21 cellular contexts compared by ENCODE assay signal in the genomic region with DNA sequence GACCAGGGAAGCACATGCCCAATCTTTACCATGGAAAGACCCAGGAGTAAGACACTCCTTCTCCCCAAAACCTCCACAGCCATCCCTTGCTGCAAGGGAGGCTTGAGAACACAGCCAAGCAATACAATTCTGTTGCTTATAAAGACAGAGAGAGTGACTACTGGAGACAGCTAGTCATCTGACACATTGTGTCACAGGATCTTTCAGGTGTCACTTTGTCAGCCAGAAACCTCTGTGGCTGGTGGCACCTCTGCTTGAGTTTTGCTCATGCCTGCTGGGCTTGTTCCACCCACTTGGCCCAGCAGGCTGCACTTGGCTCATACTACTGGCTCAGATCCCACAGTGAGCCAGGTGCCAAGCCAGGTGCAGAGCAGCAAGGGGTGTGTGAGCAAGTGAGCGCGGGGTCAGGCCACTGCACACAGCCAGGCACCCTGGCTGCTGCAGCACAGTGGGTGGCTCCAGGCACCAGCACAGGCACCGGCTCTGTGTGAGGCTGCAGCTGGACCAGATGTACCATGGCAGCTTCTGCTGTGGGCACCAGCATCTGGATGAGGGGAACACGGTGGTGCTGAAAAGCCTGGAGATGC. TPM values are rescaled to one million over a fixed set of nuclear protein-coding genes. Genes with fewer than 3 reads are reported as not detected.
"Had no signal": no experiment of that assay in that cellular context is flagged by ENCODE, and none has a peak within 500 bp of the region (broad histone marks: within the 10 kb centered on the region; RNA-seq: fewer than 3 reads in every experiment).

No MANE protein-coding gene starts in this region.

- DNase-seq: activated B cell treated with CpG ODN at 0.5 μM for 24 hours; activated CD4-positive, alpha-beta memory T cell treated with anti-CD3 and anti-CD28 coated beads, Interleukin-2, amount 10 ng/mL, durations not matched to agents 7 days and 5 days; activated CD4-positive, alpha-beta T cell treated with anti-CD3 and anti-CD28 coated beads, Interleukin-2, amount 50 U/mL, for 1 hour; activated gamma-delta T cell treated with Interleukin-2 at 50 U/mL for 16 hours; activated naive CD4-positive, alpha-beta T cell treated with anti-CD3 and anti-CD28 coated beads, Interleukin-2, amount 10 ng/mL, durations not matched to agents 7 days and 5 days; activated naive CD8-positive, alpha-beta T cell treated with anti-CD3 and anti-CD28 coated beads for 36 hours; cerebellar nuclear complex; Kasumi-1; KBM-7; NCI-H1048; NCI-H1930; NCI-H510A treated with DMSO at 0.1 percent for 48 hours; SIG-M5; T-helper 17 cell; T-helper 9 cell had no signal

- ATAC-seq: T-helper 17 cell had no signal

- H3K4me1 Mint-ChIP-seq: activated B cell treated with CpG ODN at 0.5 μM for 24 hours; activated CD4-positive, alpha-beta memory T cell treated with anti-CD3 and anti-CD28 coated beads, Interleukin-2, amount 10 ng/mL, durations not matched to agents 7 days and 5 days; activated naive CD4-positive, alpha-beta T cell treated with anti-CD3 and anti-CD28 coated beads, Interleukin-2, amount 10 ng/mL, durations not matched to agents 7 days and 5 days; activated naive CD8-positive, alpha-beta T cell treated with anti-CD3 and anti-CD28 coated beads for 36 hours; T-helper 17 cell had no signal

- H3K27me3 Mint-ChIP-seq: activated CD4-positive, alpha-beta memory T cell treated with anti-CD3 and anti-CD28 coated beads, Interleukin-2, amount 10 ng/mL, durations not matched to agents 7 days and 5 days; activated naive CD8-positive, alpha-beta T cell treated with anti-CD3 and anti-CD28 coated beads for 36 hours; T-helper 17 cell had no signal

- H3K27ac Mint-ChIP-seq: activated B cell treated with CpG ODN at 0.5 μM for 24 hours; activated CD4-positive, alpha-beta memory T cell treated with anti-CD3 and anti-CD28 coated beads, Interleukin-2, amount 10 ng/mL, durations not matched to agents 7 days and 5 days; activated naive CD4-positive, alpha-beta T cell treated with anti-CD3 and anti-CD28 coated beads, Interleukin-2, amount 10 ng/mL, durations not matched to agents 7 days and 5 days; activated naive CD8-positive, alpha-beta T cell treated with anti-CD3 and anti-CD28 coated beads for 36 hours; activated T-cell treated with anti-CD3 and anti-CD28 coated beads, Interleukin-2, amount 50 U/mL, for 72 hours; activated T-helper 2 cell treated with anti-CD3 and anti-CD28 coated beads, Interferon-gamma antibody, Interleukin-2, Interleukin-4, amounts not matched to agents 10 μg/mL and 5 μg/mL and 100 μg/mL, durations not matched to agents 14 hours and 24 hours and 36 hours; T-helper 17 cell had no signal

- H3K4me3 Mint-ChIP-seq: activated B cell treated with CpG ODN at 0.5 μM for 24 hours; activated CD4-positive, alpha-beta memory T cell treated with anti-CD3 and anti-CD28 coated beads, Interleukin-2, amount 10 ng/mL, durations not matched to agents 7 days and 5 days; activated naive CD4-positive, alpha-beta T cell treated with anti-CD3 and anti-CD28 coated beads, Interleukin-2, amount 10 ng/mL, durations not matched to agents 7 days and 5 days; activated naive CD8-positive, alpha-beta T cell treated with anti-CD3 and anti-CD28 coated beads for 36 hours; activated T-cell treated with anti-CD3 and anti-CD28 coated beads, Interleukin-2, amount 50 U/mL, for 72 hours; T-helper 17 cell had no signal

- H3K9me3 Mint-ChIP-seq: activated B cell treated with CpG ODN at 0.5 μM for 24 hours; activated CD4-positive, alpha-beta memory T cell treated with anti-CD3 and anti-CD28 coated beads, Interleukin-2, amount 10 ng/mL, durations not matched to agents 7 days and 5 days; activated T-helper 2 cell treated with anti-CD3 and anti-CD28 coated beads, Interferon-gamma antibody, Interleukin-2, Interleukin-4, amounts not matched to agents 10 μg/mL and 5 μg/mL and 100 μg/mL, durations not matched to agents 14 hours and 24 hours and 36 hours had no signal

- H3K36me3 Mint-ChIP-seq: activated naive CD4-positive, alpha-beta T cell treated with anti-CD3 and anti-CD28 coated beads, Interleukin-2, amount 10 ng/mL, durations not matched to agents 7 days and 5 days had no signal

RNA-seq across cellular contexts. Expression of gene PRLHR, which starts 12.4 kb away (rescaled TPM):
- total RNA-seq: activated B cell treated with CpG ODN at 0.5 μM for 24 hours; activated CD4-positive, alpha-beta memory T cell treated with anti-CD3 and anti-CD28 coated beads, Interleukin-2, amount 10 ng/mL, durations not matched to agents 7 days and 5 days; activated CD8-positive, alpha-beta memory T cell treated with anti-CD3 and anti-CD28 coated beads for 36 hours; activated naive CD8-positive, alpha-beta T cell treated with anti-CD3 and anti-CD28 coated beads for 36 hours; activated T-cell treated with anti-CD3 and anti-CD28 coated beads, Interleukin-2, amount 50 U/mL, for 72 hours; activated T-helper 2 cell treated with anti-CD3 and anti-CD28 coated beads, Interferon-gamma antibody, Interleukin-2, Interleukin-4, amounts not matched to agents 10 μg/mL and 5 μg/mL and 100 μg/mL, durations not matched to agents 14 hours and 24 hours and 36 hours; cardiac septum; OCI-LY7; RPMI7951; T-helper 17 cell had no signal
